In genomic region chr1:84573967-84574842, GRCh38 we compare ENCODE assay signal across 8 cellular contexts. TPM values are rescaled to one million over a fixed set of nuclear protein-coding genes. Genes with fewer than 3 reads are reported as not detected.
DNase-seq lines count a peak whose midpoint lies in the region; ATAC-seq and TF ChIP-seq lines count a peak whose summit lies in the region.

CTBS (minus strand) TSS chr1:84574440; CDS start chr1:84574415, 25 bp downstream.

- POLR2A ChIA-PET in A673 (lab: Charles Lee; ENCODE audit: low non-redundant PET), result interaction anchor here (0.6 kb wide), 1 partner anchor 137 kb away, joined by 3 read pairs; no protein-coding TSS in a partner anchor

- H3K4me1 ChIP-seq in A673 (ENCODE audit: insufficient read depth, low read length, poor library complexity, severe bottlenecking) (peaks cover 16% of the 10 kb centered on the region), breast epithelium (no peaks in the 10 kb centered on the region), skeletal muscle tissue (ENCODE audit: control insufficient read depth in 3 of 3, insufficient read depth in 3 of 3, low read length in 3 of 3) (peaks cover 3 to 15% (median 6%) of the 10 kb centered on the region in 3 donors)

- BruUV-seq in A673 (replicated peaks; lab: Mats Ljungman, UMichigan), result no TSS peak

- intact Hi-C loops in A673 (cut with micrococcal nuclease; ENCODE audit: unreplicated experiment), result no loop called here
- intact Hi-C loops in breast epithelium (cut with DNase I; ENCODE audit: low total_unique reads), result loop anchor here (10.0 kb wide), 1 partner anchor 69 kb away; the partner anchor contains the start of genes GNG5 and SPATA1

- H3K4me3 ChIP-seq in A673 (ENCODE audit: low read depth, low read length, poor library complexity, severe bottlenecking), result peak within 1 kb of the TSS; percentile 82
- peak within 1 kb of the TSS; percentile 57 to 78 (median 75) for H3K4me3 ChIP-seq in breast epithelium
- peak within 1 kb of the TSS; percentile 72 for H3K4me3 ChIP-seq in iPS-18c (ENCODE audit: insufficient read depth, low read depth, low read length)
- peak within 1 kb of the TSS; percentile 66 to 91 (median 89) for H3K4me3 ChIP-seq in skeletal muscle tissue (ENCODE audit: low read length in 3 of 3)

- TF ChIP-seq CTCF in A673 (conservative IDR thresholded peaks at IDR 0.05; ENCODE audit: low read depth, low read length) (no peak), VCaP (conservative IDR thresholded peaks at IDR 0.05) (no peak), breast epithelium (IDR thresholded peaks at IDR 0.05) (no peak)

- no peak for TF ChIP-seq POLR2A in breast epithelium (IDR thresholded peaks at IDR 0.05)

- H3K9me3 ChIP-seq in A673 (ENCODE audit: low read depth, low read length, poor library complexity, severe bottlenecking), result no peaks in the 10 kb centered on the region
- no peaks in the 10 kb centered on the region for H3K9me3 ChIP-seq in breast epithelium
- H3K9me3 ChIP-seq in iPS-18c (ENCODE audit: control insufficient read depth, insufficient read depth, low read length), result no peaks in the 10 kb centered on the region
- no peaks in the 10 kb centered on the region for H3K9me3 ChIP-seq in skeletal muscle tissue (ENCODE audit: control insufficient read depth in 3 of 3, low read length in 3 of 3)

- H3K36me3 ChIP-seq in A673 (ENCODE audit: insufficient read depth, low read length, poor library complexity, severe bottlenecking), result peaks cover 2% of the 10 kb centered on the region
- H3K36me3 ChIP-seq in breast epithelium, result no peaks in the 10 kb centered on the region
- H3K36me3 ChIP-seq in skeletal muscle tissue (ENCODE audit: control insufficient read depth in 3 of 3, insufficient read depth in 3 of 3, low read length in 3 of 3), result peaks cover 0 to 2% (median 2%) of the 10 kb centered on the region in 3 donors

- H3K27me3 ChIP-seq in A673 (replicated peaks; ENCODE audit: insufficient read depth, low read depth, low read length, poor library complexity) (no peaks in the 10 kb centered on the region), breast epithelium (no peaks in the 10 kb centered on the region), skeletal muscle tissue (ENCODE audit: control insufficient read depth in 3 of 3, insufficient read depth in 3 of 3, low read length in 3 of 3) (no peaks in the 10 kb centered on the region)

- H3K27ac ChIP-seq in A673 (ENCODE audit: low read depth, low read length, poor library complexity, severe bottlenecking) (peak within 1 kb of the TSS; percentile 98), VCaP (peak within 1 kb of the TSS; percentile 87), breast epithelium (peak within 1 kb of the TSS; percentile 94 to 97), skeletal muscle tissue (ENCODE audit: low read depth, low read length) (peak within 1 kb of the TSS; percentile 90)

- H3K9ac ChIP-seq in skeletal muscle tissue (ENCODE audit: low read depth in 1 of 3, low read length in 3 of 3), result peak within 1 kb of the TSS; percentile 91 to 98 (median 93)

- peak; percentile 91 for DNase-seq in A673 (ENCODE audit: low spot score)
- DNase-seq in NCI-H2171 (lab: John Stamatoyannopoulos, UW), result peak; percentile 85
- DNase-seq in breast epithelium (ENCODE audit: low spot score in 2 of 2), result peak; percentile 68 to 83

- CTCF ChIA-PET in A673 (lab: Charles Lee), result interaction anchor here (1.3 kb wide), 1 partner anchor 46 kb away, joined by 4 read pairs; no protein-coding TSS in a partner anchor

- peak; percentile 61 for ATAC-seq in GM18861 (IDR thresholded peaks at IDR 0.05; ENCODE audit: unreplicated experiment)
- ATAC-seq in HG03095 (IDR thresholded peaks at IDR 0.05; ENCODE audit: unreplicated experiment), result peak; percentile 77

RNA-seq across cellular contexts. Expression of gene CTBS, which starts in this region (rescaled TPM):
- 10.0 and 13.2 TPM in 2 replicates for total RNA-seq in A673 (2021)
- total RNA-seq in breast epithelium, result 10 to 100 TPM; 18.4 to 22.9 (median 22.5) TPM
- 2.6 TPM for total RNA-seq in skeletal muscle tissue

Comparison
In these comparisons a context has a peak if more than half of its experiments do, and no peak if none do; other contexts are left out.
1. Peak in every context shown above with its lines: DNase-seq, ATAC-seq, H3K4me3 ChIP-seq and H3K27ac ChIP-seq.